In genomic region chr5:62617943-62618342, GRCh38 we compare ENCODE assay signal across 28 cellular contexts.
"Had no signal": no experiment of that assay in that cellular context is flagged by ENCODE, and none has a peak within 500 bp of the region (broad histone marks: within the 10 kb centered on the region; RNA-seq: fewer than 3 reads in every experiment).

No MANE protein-coding gene starts in this region.

- H3K9me3 ChIP-seq: ovary, psoas muscle, right lobe of liver, sigmoid colon, suprapubic skin, testis, tibial artery, transverse colon, upper lobe of right lung, uterus had no signal

- H3K79me2 ChIP-seq: parathyroid adenoma had no signal

- H2AFZ ChIP-seq: neural progenitor cell, parathyroid adenoma had no signal

- H3K9ac ChIP-seq: neural progenitor cell, parathyroid adenoma had no signal

- H3K4me2 ChIP-seq: neural progenitor cell, smooth muscle cell had no signal

- H3K27me3 ChIP-seq: neural progenitor cell, ovary, right lobe of liver, sigmoid colon, spleen, suprapubic skin, testis, tibial artery, transverse colon, upper lobe of right lung, uterus had no signal

- H3K4me1 ChIP-seq: parathyroid adenoma, psoas muscle, right lobe of liver, sigmoid colon, spleen, suprapubic skin, testis, tibial artery, transverse colon, upper lobe of right lung, uterus had no signal

- H3K36me3 ChIP-seq: neural progenitor cell, ovary, right lobe of liver, upper lobe of right lung, uterus had no signal

- ATAC-seq: natural killer cell; psoas muscle; right cardiac atrium; right lobe of liver; stimulated activated memory B cell treated with anti-CD40 and anti-IgM and Interleukin-4, amounts not matched to agents 10 μg/mL and 1 μg/mL and 100 μg/mL, for 72 hours; stimulated activated naive CD8-positive, alpha-beta T cell treated with anti-CD3 and anti-CD28 coated beads, Interleukin-15, amount 100 ng/mL, for 72 hours; stimulated activated naive CD8-positive, alpha-beta T cell treated with anti-CD3 and anti-CD28 coated beads, Interleukin-15, Interleukin-2, amounts not matched to agents 100 U/mL and 50 U/mL, for 24 hours; upper lobe of right lung had no signal

- H3K4me3 ChIP-seq: neural progenitor cell, ovary, psoas muscle, right lobe of liver, sigmoid colon, smooth muscle cell, spleen, suprapubic skin, testis, tibial artery, transverse colon, upper lobe of right lung, uterus had no signal

- H3K27ac ChIP-seq: neural progenitor cell, ovary, parathyroid adenoma, psoas muscle, right lobe of liver, sigmoid colon, spleen, suprapubic skin, testis, tibial artery, transverse colon, upper lobe of right lung, uterus had no signal

- DNase-seq: natural killer cell; occipital lobe; ovary; posterior cingulate gyrus; psoas muscle; right cardiac atrium; right lobe of liver; sigmoid colon; spleen; stimulated activated CD4-positive, alpha-beta T cell treated with anti-CD3 and anti-CD28 coated beads, Interleukin-12 subunit alpha, Interleukin-12 subunit beta, amount 100 ng/mL, for 4 hours; stimulated activated CD4-positive, alpha-beta T cell treated with anti-CD3 and anti-CD28 coated beads, Interleukin-1b, Interleukin-23, amount 100 ng/mL, for 48 hours; stimulated activated CD4-positive, alpha-beta T cell treated with anti-CD3 and anti-CD28 coated beads, Interleukin-4, amount 100 ng/mL, for 1 hour; stimulated activated CD4-positive, alpha-beta T cell treated with anti-CD3 and anti-CD28 coated beads, Interleukin-4, amount 100 ng/mL, for 4 hours; stimulated activated CD8-positive, alpha-beta memory T cell treated with anti-CD3 and anti-CD28 coated beads, Interleukin-4, amount 100 ng/mL, for 48 hours; stimulated activated naive CD4-positive, alpha-beta T cell; stimulated activated naive CD8-positive, alpha-beta T cell treated with anti-CD3 and anti-CD28 coated beads, Interleukin-15, amount 100 ng/mL, for 72 hours; stimulated activated naive CD8-positive, alpha-beta T cell treated with anti-CD3 and anti-CD28 coated beads, Interleukin-15, Interleukin-2, amounts not matched to agents 100 U/mL and 50 U/mL, for 24 hours; substantia nigra; testis; tibial artery; transverse colon; upper lobe of right lung; uterus had no signal
